Comparison of ENCODE assay signal across 25 cellular contexts in genomic region chr22:19508024-19508776, GRCh38. TPM values are rescaled to one million over a fixed set of nuclear protein-coding genes. Genes with fewer than 3 reads are reported as not detected.
"Had no signal": no experiment of that assay in that cellular context is flagged by ENCODE, and none has a peak within 500 bp of the region (broad histone marks: within the 10 kb centered on the region; RNA-seq: fewer than 3 reads in every experiment).

No MANE protein-coding gene starts in this region.

- ATAC-seq: gastroesophageal sphincter, left cardiac atrium, left ventricle myocardium superior had no signal

- H3K4me3 Mint-ChIP-seq: naive B cell, nephron had no signal

- H3K27me3 Mint-ChIP-seq: naive B cell had no signal

- H3K4me1 ChIP-seq: colonic mucosa, esophagus squamous epithelium, gastroesophageal sphincter, right atrium auricular region, sigmoid colon, stomach, transverse colon had no signal

- H3K27ac Mint-ChIP-seq: nephron had no signal

- H3K27me3 ChIP-seq: colonic mucosa, esophagus squamous epithelium, gastroesophageal sphincter, neutrophil, right atrium auricular region, sigmoid colon, stomach, transverse colon had no signal

- H3K4me1 Mint-ChIP-seq: nephron had no signal

- H3K36me3 Mint-ChIP-seq: naive B cell had no signal

- H3K4me3 ChIP-seq: colonic mucosa, esophagus squamous epithelium, gastroesophageal sphincter, lung, right atrium auricular region, sigmoid colon, skin epidermis, stomach, thoracic aorta, transverse colon had no signal

- H3K36me3 ChIP-seq: colonic mucosa, esophagus squamous epithelium, gastroesophageal sphincter, right atrium auricular region, sigmoid colon, stomach, thoracic aorta, transverse colon had no signal

- H3K9me3 Mint-ChIP-seq: naive B cell, nephron had no signal

- DNase-seq: colonic mucosa; dermis blood vessel endothelial cell; esophagus squamous epithelium; foreskin fibroblast; glutamatergic neuron; kidney; left cardiac atrium; left ventricle myocardium superior; mesenchymal stem cell; naive B cell; sigmoid colon; stimulated activated CD4-positive, alpha-beta T cell treated with anti-CD3 and anti-CD28 coated beads, Interleukin-2, amount 100 ng/mL, for 24 hours; stimulated activated CD4-positive, alpha-beta T cell treated with anti-CD3 and anti-CD28 coated beads, Interleukin-4, amount 100 ng/mL, for 4 hours; stimulated activated naive CD4-positive, alpha-beta T cell; stomach; substantia nigra; transverse colon had no signal

- H3K27ac ChIP-seq: colonic mucosa, esophagus squamous epithelium, gastroesophageal sphincter, neutrophil, right atrium auricular region, sigmoid colon, skin epidermis, stomach, thoracic aorta, transverse colon had no signal

- H3K9me3 ChIP-seq: colonic mucosa, esophagus squamous epithelium, neutrophil, sigmoid colon, stomach, thoracic aorta, transverse colon had no signal

RNA-seq across cellular contexts. Expression of gene CLDN5, which starts 16.0 kb away (rescaled TPM):
- total RNA-seq: osteocyte had no signal
